In the genomic region with DNA sequence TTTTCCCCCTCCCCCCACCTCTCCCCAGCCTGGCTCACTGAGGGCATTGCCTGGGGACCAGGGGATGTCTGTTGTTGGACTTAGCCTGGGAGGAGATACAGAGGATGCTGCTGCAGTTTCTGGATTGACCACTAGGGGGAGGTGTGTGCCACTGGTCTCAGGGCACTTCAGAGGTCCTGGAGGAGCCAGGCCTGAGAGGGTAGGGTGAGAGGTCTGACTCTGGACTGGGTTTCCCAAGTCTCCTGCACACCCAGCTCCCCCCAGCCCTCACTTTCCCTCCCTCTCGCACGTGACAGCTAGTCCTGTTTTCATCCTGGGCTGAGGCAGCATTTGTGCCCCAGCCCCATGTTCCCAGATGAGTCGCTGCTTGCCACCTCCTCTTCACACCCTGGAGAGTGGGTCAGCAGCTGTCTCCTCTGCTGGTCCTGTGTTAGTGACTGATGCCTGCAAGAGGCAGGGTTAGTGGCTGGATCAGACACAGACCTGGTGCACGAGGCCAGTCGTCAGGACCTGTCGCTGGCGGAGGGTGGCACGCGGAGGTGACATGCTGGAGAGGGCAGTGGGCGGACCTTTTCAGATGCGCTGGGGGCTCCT, we compare ENCODE assay signal across 1 cellular context.
TF ChIP-seq lines count a peak whose summit lies in the region.

No MANE protein-coding gene starts in this region.

TF ChIP-seq in WTC11, 78 proteins besides CTCF, POLR2A, EP300 and RAD21 (continued from another document):
- TF ChIP-seq, protein P1, sequence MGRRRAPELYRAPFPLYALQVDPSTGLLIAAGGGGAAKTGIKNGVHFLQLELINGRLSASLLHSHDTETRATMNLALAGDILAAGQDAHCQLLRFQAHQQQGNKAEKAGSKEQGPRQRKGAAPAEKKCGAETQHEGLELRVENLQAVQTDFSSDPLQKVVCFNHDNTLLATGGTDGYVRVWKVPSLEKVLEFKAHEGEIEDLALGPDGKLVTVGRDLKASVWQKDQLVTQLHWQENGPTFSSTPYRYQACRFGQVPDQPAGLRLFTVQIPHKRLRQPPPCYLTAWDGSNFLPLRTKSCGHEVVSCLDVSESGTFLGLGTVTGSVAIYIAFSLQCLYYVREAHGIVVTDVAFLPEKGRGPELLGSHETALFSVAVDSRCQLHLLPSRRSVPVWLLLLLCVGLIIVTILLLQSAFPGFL (CRISPR knock-in tag; IDR thresholded peaks at IDR 0.05; ENCODE audit: borderline replicate concordance) = no peak
- TF ChIP-seq ELF4 (CRISPR knock-in tag; IDR thresholded peaks at IDR 0.05; ENCODE audit: low read depth) (no peak), GABPB1 (CRISPR knock-in tag; IDR thresholded peaks at IDR 0.05) (no peak), MXD4 (CRISPR knock-in tag; IDR thresholded peaks at IDR 0.05; ENCODE audit: borderline replicate concordance) (no peak)
